Comparison of ENCODE assay signal across 14 cellular contexts in genomic region chr16:28875134-28876015, GRCh38. TPM values are rescaled to one million over a fixed set of nuclear protein-coding genes. Genes with fewer than 3 reads are reported as not detected.
A peak's percentile ranks its signal among the peaks of the same experiment; 100 is the strongest.
DNase-seq lines count a peak whose midpoint lies in the region; ATAC-seq and TF ChIP-seq lines count a peak whose summit lies in the region.
"Had no signal": no experiment of that assay in that cellular context is flagged by ENCODE, and none has a peak within 500 bp of the region (broad histone marks: within the 10 kb centered on the region; RNA-seq: fewer than 3 reads in every experiment).

No MANE protein-coding gene starts in this region.

- no peak for DNase-seq in activated T-cell treated with anti-CD3 and anti-CD28 coated beads, Interleukin-2, amount 50 U/mL, for 24 hours
- no peak for DNase-seq in activated T-cell treated with anti-CD3 and anti-CD28 coated beads, Interleukin-2, amount 50 U/mL, for 48 hours
- DNase-seq in WERI-Rb-1 = peak; percentile 91
- DNase-seq in GOT3 (lab: John Stamatoyannopoulos, UW) = no peak
- DNase-seq: activated CD4-positive, CD25-positive, alpha-beta regulatory T cell treated with anti-CD3 and anti-CD28 coated beads, Interleukin-2, amount 50 U/mL, for 72 hours; activated naive CD8-positive, alpha-beta T cell treated with anti-CD3 and anti-CD28 coated beads, Interleukin-2, amount 10 ng/mL, durations not matched to agents 7 days and 5 days; activated T-cell treated with anti-CD3 and anti-CD28 coated beads for 4 hours; NCI-H1436; ovary; PC-3; T-helper 1 cell had no signal

- H3K36me3 ChIP-seq in WERI-Rb-1 (peaks cover 27% of the 10 kb centered on the region), skeletal muscle satellite cell (ENCODE audit: insufficient read depth, low read length) (peaks cover 28% of the 10 kb centered on the region)
- H3K36me3 ChIP-seq: ovary had no signal

- H3K27me3 ChIP-seq in WERI-Rb-1 (ENCODE audit: insufficient read depth, low read depth, severe bottlenecking) (no peaks in the 10 kb centered on the region), skeletal muscle satellite cell (ENCODE audit: control insufficient read depth, insufficient read depth, low read length) (no peaks in the 10 kb centered on the region)
- H3K27me3 ChIP-seq: ovary had no signal

- peak overlapping the region; percentile 59 for H3K9ac ChIP-seq in skeletal muscle satellite cell (ENCODE audit: low read depth, low read length)

- H3K9me3 Mint-ChIP-seq in activated T-cell treated with anti-CD3 and anti-CD28 coated beads, Interleukin-2, amount 50 U/mL, for 24 hours = no peaks in the 10 kb centered on the region
- H3K9me3 Mint-ChIP-seq: activated naive CD8-positive, alpha-beta T cell treated with anti-CD3 and anti-CD28 coated beads, Interleukin-2, amount 10 ng/mL, durations not matched to agents 7 days and 5 days had no signal

- H3K4me1 Mint-ChIP-seq in activated T-cell treated with anti-CD3 and anti-CD28 coated beads, Interleukin-2, amount 50 U/mL, for 24 hours (ENCODE audit: low read depth) = peaks cover 18% of the 10 kb centered on the region

- peaks cover 44% of the 10 kb centered on the region for H3K4me1 ChIP-seq in skeletal muscle satellite cell (ENCODE audit: control insufficient read depth, insufficient read depth, low read length)

- no peaks in the 10 kb centered on the region for H3K27me3 Mint-ChIP-seq in activated T-cell treated with anti-CD3 and anti-CD28 coated beads, Interleukin-2, amount 50 U/mL, for 24 hours
- H3K27me3 Mint-ChIP-seq: activated naive CD8-positive, alpha-beta T cell treated with anti-CD3 and anti-CD28 coated beads, Interleukin-2, amount 10 ng/mL, durations not matched to agents 7 days and 5 days had no signal

- H3K27ac ChIP-seq in WERI-Rb-1 = peak overlapping the region; percentile 95
- H3K27ac ChIP-seq: ovary, suprapubic skin had no signal

- no peaks in the 10 kb centered on the region for H3K9me3 ChIP-seq in WERI-Rb-1 (ENCODE audit: severe bottlenecking)
- H3K9me3 ChIP-seq in skeletal muscle satellite cell (replicated peaks; ENCODE audit: low read length) = no peaks in the 10 kb centered on the region
- H3K9me3 ChIP-seq: ovary, suprapubic skin had no signal

- 0 out of 2 replicates have a peak, but pooled peaks have one; percentile 11 for TF ChIP-seq CTCF in WERI-Rb-1 (IDR thresholded peaks at IDR 0.05; ENCODE audit: low read depth, low read length)

- H3K27ac Mint-ChIP-seq in activated T-cell treated with anti-CD3 and anti-CD28 coated beads, Interleukin-2, amount 50 U/mL, for 24 hours = peak overlapping the region; percentile 18
- H3K27ac Mint-ChIP-seq: activated naive CD8-positive, alpha-beta T cell treated with anti-CD3 and anti-CD28 coated beads, Interleukin-2, amount 10 ng/mL, durations not matched to agents 7 days and 5 days had no signal

- no peak overlapping the region for H3K4me3 Mint-ChIP-seq in activated T-cell treated with anti-CD3 and anti-CD28 coated beads, Interleukin-2, amount 50 U/mL, for 24 hours
- H3K4me3 Mint-ChIP-seq: activated naive CD8-positive, alpha-beta T cell treated with anti-CD3 and anti-CD28 coated beads, Interleukin-2, amount 10 ng/mL, durations not matched to agents 7 days and 5 days had no signal

- peaks cover 49% of the 10 kb centered on the region for H3K36me3 Mint-ChIP-seq in activated T-cell treated with anti-CD3 and anti-CD28 coated beads, Interleukin-2, amount 50 U/mL, for 24 hours (ENCODE audit: low read depth)
- H3K36me3 Mint-ChIP-seq: activated naive CD8-positive, alpha-beta T cell treated with anti-CD3 and anti-CD28 coated beads, Interleukin-2, amount 10 ng/mL, durations not matched to agents 7 days and 5 days had no signal

- H3K4me3 ChIP-seq in WERI-Rb-1 (ENCODE audit: low read depth, low read length) = peak overlapping the region; percentile 13
- peak overlapping the region; percentile 1 for H3K4me3 ChIP-seq in skeletal muscle satellite cell (ENCODE audit: low read length)
- H3K4me3 ChIP-seq: ovary, suprapubic skin had no signal

- no peak for ATAC-seq in HG02588 (IDR thresholded peaks at IDR 0.05; ENCODE audit: unreplicated experiment)
- ATAC-seq: PC-3 had no signal

- H3K4me2 ChIP-seq in skeletal muscle satellite cell (ENCODE audit: low read length) = peak overlapping the region; percentile 27

RNA-seq across cellular contexts. Expression of gene ATP2A1, which starts 2.9 kb away (rescaled TPM):
- total RNA-seq in skeletal muscle satellite cell (2012; rRNA removed) = 0.44 and 0.51 TPM in 2 replicates

RNA-seq across cellular contexts. Expression of gene SH2B1, which starts 11.7 kb away (rescaled TPM):
- total RNA-seq in skeletal muscle satellite cell (2012; rRNA removed) = 12.2 and 14.6 TPM in 2 replicates

RNA-seq across cellular contexts. Expression of gene TUFM, which starts 29.2 kb away (rescaled TPM):
- total RNA-seq in skeletal muscle satellite cell (2012; rRNA removed) = 133 and 134 TPM in 2 replicates

RNA-seq across cellular contexts. Expression of gene RABEP2, which starts 49.7 kb away (rescaled TPM):
- total RNA-seq in skeletal muscle satellite cell (2012; rRNA removed) = 21.2 and 26.9 TPM in 2 replicates

RNA-seq across cellular contexts. Expression of gene ATXN2L, which starts 52.6 kb away (rescaled TPM):
- total RNA-seq in skeletal muscle satellite cell (2012; rRNA removed) = 42.2 and 43.6 TPM in 2 replicates
